In the genomic region with DNA sequence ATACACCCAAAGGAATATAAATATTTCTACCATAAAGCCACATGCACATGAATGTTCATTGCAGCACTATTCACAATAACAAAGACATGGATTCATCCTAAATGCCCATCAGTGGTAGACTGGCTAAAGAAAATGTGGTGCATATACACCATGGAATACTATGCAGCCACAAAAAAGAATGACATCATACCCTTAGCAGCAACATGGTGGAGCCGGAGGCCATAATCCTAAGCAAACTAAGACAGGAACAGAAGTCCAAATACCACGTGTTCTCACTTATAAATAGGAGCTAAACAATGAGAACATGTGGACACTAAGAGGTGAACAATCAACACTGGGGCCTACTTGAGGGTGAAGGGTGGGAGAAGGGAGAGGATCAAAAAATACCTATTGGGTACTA, we compare ENCODE assay signal across 9 cellular contexts.
"Had no signal": no experiment of that assay in that cellular context is flagged by ENCODE, and none has a peak within 500 bp of the region (broad histone marks: within the 10 kb centered on the region; RNA-seq: fewer than 3 reads in every experiment).

No MANE protein-coding gene starts in this region.

- H3K4me3 ChIP-seq: GM23248, HAP-1, K562 had no signal

- H3K27ac ChIP-seq: GM23248 had no signal

- ATAC-seq: HCT116, K562 had no signal

- FAIRE-seq: K562 had no signal

- H2AFZ ChIP-seq: GM23248 had no signal

- H3K4me1 ChIP-seq: HAP-1 had no signal

- H3K36me3 ChIP-seq: HAP-1 had no signal

- DNase-seq: GM23248, GOT3, H7, HFFc6, IMR-90, KG1 had no signal

- H3K9ac ChIP-seq: GM23248 had no signal

- H3K9me3 ChIP-seq: HAP-1 had no signal
